7 cellular contexts compared by ENCODE assay signal in the genomic region with DNA sequence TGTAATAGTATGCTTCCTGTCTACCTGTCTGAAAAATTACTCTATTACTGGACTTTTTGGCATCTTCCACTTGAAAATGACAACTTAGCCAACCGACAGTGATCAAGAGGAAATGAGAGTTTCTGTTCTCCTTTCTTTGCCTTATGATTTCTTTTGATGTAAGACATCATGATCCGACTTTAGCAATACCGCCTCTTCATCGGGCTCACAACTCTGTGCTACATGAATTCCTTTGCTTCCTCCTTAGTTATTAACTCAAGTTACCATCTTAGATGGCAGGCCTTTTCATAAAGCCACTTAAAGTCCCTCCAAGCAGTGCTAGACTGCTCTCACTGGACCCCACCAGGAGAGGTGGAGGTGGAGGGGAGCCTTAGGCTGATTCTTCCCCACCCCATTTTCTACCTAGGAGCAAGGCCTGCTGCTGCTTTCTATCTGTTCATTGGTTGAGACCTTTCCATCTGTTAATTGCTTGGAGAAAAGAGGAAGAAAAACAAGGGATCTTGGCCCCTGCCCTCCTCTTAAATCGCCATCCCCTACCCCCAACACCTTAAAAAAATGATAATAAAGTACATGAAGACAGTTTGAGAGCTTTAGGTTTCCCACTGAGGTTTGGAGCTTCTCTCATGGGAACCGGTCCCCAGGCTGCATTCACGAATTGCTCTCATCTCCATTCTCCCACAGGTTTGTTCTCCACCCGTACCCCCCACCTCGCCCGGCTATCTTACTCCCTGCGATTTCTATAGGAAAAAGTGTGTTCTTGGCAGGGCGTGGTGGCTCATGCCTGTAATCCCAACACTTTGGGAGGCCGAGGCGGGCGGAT. TPM values are rescaled to one million over a fixed set of nuclear protein-coding genes. Genes with fewer than 3 reads are reported as not detected.
DNase-seq lines count a peak whose midpoint lies in the region; ATAC-seq and TF ChIP-seq lines count a peak whose summit lies in the region.

No MANE protein-coding gene starts in this region.

- H2AFZ ChIP-seq in SU-DHL-6 (ENCODE audit: low read depth, low read length, severe bottlenecking): peak overlapping the region; percentile 36
- no peak overlapping the region for H2AFZ ChIP-seq in SK-N-SH (ENCODE audit: low read depth)
- H2AFZ ChIP-seq in PC-9: no peak overlapping the region

- CTCF ChIA-PET in naive thymus-derived CD4-positive, alpha-beta T cell (lab: Charles Lee): interaction anchor here (0.7 to 6.5 kb wide), 4 partner anchors 20 to 95 kb away, joined by 3 to 46 read pairs (median 5); partner anchors contain the start of gene MCM3
- CTCF ChIA-PET in SK-N-SH (lab: Yijun Ruan, JAX) (interaction anchor here (0.6 kb wide), 1 partner anchor 513 kb away, joined by 3 read pairs; no protein-coding TSS in a partner anchor), PC-9 (lab: Charles Lee) (no interaction called here)

- no peaks in the 10 kb centered on the region for H3K27me3 Mint-ChIP-seq in naive thymus-derived CD4-positive, alpha-beta T cell

- POLR2A ChIA-PET in naive thymus-derived CD4-positive, alpha-beta T cell (lab: Charles Lee): interaction anchor here (0.6 to 3.7 kb wide), 14 partner anchors 8 to 882 kb away, joined by 3 to 21 read pairs (median 4); partner anchors contain the start of genes MCM3 and PAQR8
- POLR2A ChIA-PET in SK-N-SH (lab: Yijun Ruan, JAX) (no interaction called here), PC-9 (lab: Charles Lee; ENCODE audit: unreplicated experiment) (no interaction called here)

- no peaks in the 10 kb centered on the region for H3K36me3 ChIP-seq in SU-DHL-6 (ENCODE audit: low read length)
- H3K36me3 ChIP-seq in naive thymus-derived CD4-positive, alpha-beta T cell (ENCODE audit: control insufficient read depth in 2 of 3, insufficient read depth in 3 of 3, low read length in 3 of 3): no peaks in the 10 kb centered on the region
- H3K36me3 ChIP-seq in SK-N-SH (replicated peaks in 1 of 2; ENCODE audit: control insufficient read depth in 1 of 2, insufficient read depth in 2 of 2, low read length in 1 of 2): no peaks in the 10 kb centered on the region
- no peaks in the 10 kb centered on the region for H3K36me3 ChIP-seq in PC-9 (ENCODE audit: low read depth)

- no peaks in the 10 kb centered on the region for H3K9me2 ChIP-seq in SU-DHL-6 (replicated peaks; ENCODE audit: insufficient read depth, low read length)
- H3K9me2 ChIP-seq in SK-N-SH: no peaks in the 10 kb centered on the region
- H3K9me2 ChIP-seq in PC-9 (ENCODE audit: insufficient read depth): no peaks in the 10 kb centered on the region

- intact Hi-C loops in naive thymus-derived CD4-positive, alpha-beta T cell (cut with micrococcal nuclease): loop anchor here (1.0 to 10.0 kb wide), 6 partner anchors 9 to 1039 kb away; partner anchors contain the start of gene ELOVL5 (in 1 of the 2)
- intact Hi-C loops in PC-9 (cut with micrococcal nuclease; ENCODE audit: unreplicated experiment): no loop called here

- no TSS peak for BruUV-seq in PC-9 (replicated peaks; lab: Mats Ljungman, UMichigan)

- H3K4me2 ChIP-seq in SU-DHL-6 (ENCODE audit: low read depth, low read length, poor library complexity, severe bottlenecking): peak overlapping the region; percentile 65
- H3K4me2 ChIP-seq in SK-N-SH: no peak overlapping the region
- H3K4me2 ChIP-seq in PC-9: no peak overlapping the region

- no peak for TF ChIP-seq CTCF in SU-DHL-6 (IDR thresholded peaks at IDR 0.05; ENCODE audit: insufficient read depth, low read length, poor library complexity, severe bottlenecking)
- TF ChIP-seq CTCF in SK-N-SH (IDR thresholded peaks at IDR 0.05): no peak
- no peak for TF ChIP-seq CTCF in PC-9 (conservative IDR thresholded peaks at IDR 0.05)

- peak overlapping the region; percentile 68 to 98 (median 96) for H3K27ac Mint-ChIP-seq in naive thymus-derived CD4-positive, alpha-beta T cell

- H4K20me1 ChIP-seq in SU-DHL-6 (ENCODE audit: low read depth, low read length): no peaks in the 10 kb centered on the region
- H4K20me1 ChIP-seq in SK-N-SH (ENCODE audit: insufficient read depth): no peaks in the 10 kb centered on the region
- no peaks in the 10 kb centered on the region for H4K20me1 ChIP-seq in PC-9 (ENCODE audit: insufficient read depth)

- 97% methylated on average over 15 of the region's 15 CpGs for WGBS in SK-N-SH (ENCODE audit: low lambda C conversion rate)

- DNase-seq in naive thymus-derived CD4-positive, alpha-beta T cell: peak in 6 of 9 donors; percentile 23 to 44 (median 32)
- DNase-seq in NCI-H2171 (lab: John Stamatoyannopoulos, UW) (no peak), SK-N-SH (no peak), PC-9 (no peak)

- TF ChIP-seq EP300 in SK-N-SH (IDR thresholded peaks at IDR 0.05; ENCODE audit: borderline replicate concordance in 1 of 2, low read depth in 1 of 2, low read length in 1 of 2): no peak

- peaks cover 0 to 7% (median 2%) of the 10 kb centered on the region in 11 donors for H3K9me3 Mint-ChIP-seq in naive thymus-derived CD4-positive, alpha-beta T cell

- no peaks in the 10 kb centered on the region for H3K79me2 ChIP-seq in SU-DHL-6 (ENCODE audit: insufficient read depth, low read length)
- no peaks in the 10 kb centered on the region for H3K79me2 ChIP-seq in SK-N-SH (ENCODE audit: insufficient read depth)
- no peaks in the 10 kb centered on the region for H3K79me2 ChIP-seq in PC-9 (ENCODE audit: low read depth)

- H3K9ac ChIP-seq in SU-DHL-6 (ENCODE audit: low read length) (peak overlapping the region; percentile 51), SK-N-SH (no peak overlapping the region)

- TF ChIP-seq RAD21 in SK-N-SH (IDR thresholded peaks at IDR 0.05; ENCODE audit: low read length): no peak

- peaks cover 54 to 96% (median 82%) of the 10 kb centered on the region in 7 donors for H3K4me1 Mint-ChIP-seq in naive thymus-derived CD4-positive, alpha-beta T cell

- H3K9me3 ChIP-seq in SU-DHL-6 (ENCODE audit: insufficient read depth, low read length) (no peaks in the 10 kb centered on the region), SK-N-SH (no peaks in the 10 kb centered on the region), PC-9 (ENCODE audit: insufficient read depth, low read depth) (no peaks in the 10 kb centered on the region)
- no peaks in the 10 kb centered on the region for H3K9me3 ChIP-seq in naive thymus-derived CD4-positive, alpha-beta T cell (ENCODE audit: control insufficient read depth in 2 of 3, low read length in 3 of 3)

- H3K27ac ChIP-seq in SU-DHL-6 (ENCODE audit: low read depth, low read length) (peak overlapping the region; percentile 94), SK-N-SH (ENCODE audit: low read depth in 2 of 2, low read length in 1 of 2) (no peak overlapping the region), PC-9 (no peak overlapping the region)
- peak overlapping the region; percentile 64 for H3K27ac ChIP-seq in naive thymus-derived CD4-positive, alpha-beta T cell (ENCODE audit: low read depth, low read length)

- peaks cover 53 to 78% of the 10 kb centered on the region in 2 donors for H3K4me1 ChIP-seq in naive thymus-derived CD4-positive, alpha-beta T cell (ENCODE audit: control insufficient read depth in 2 of 2, insufficient read depth in 2 of 2, low read length in 2 of 2)
- no peaks in the 10 kb centered on the region; a peak in 1 of 4 replicates for H3K4me1 ChIP-seq in SK-N-SH (ENCODE audit: control insufficient read depth in 1 of 2, insufficient read depth in 2 of 2, low read depth in 1 of 2, low read length in 1 of 2)
- H3K4me1 ChIP-seq in PC-9 (replicated peaks; ENCODE audit: insufficient read depth): no peaks in the 10 kb centered on the region

- peaks cover 0 to 7% (median 0%) of the 10 kb centered on the region in 5 donors for H3K36me3 Mint-ChIP-seq in naive thymus-derived CD4-positive, alpha-beta T cell

- ATAC-seq in GM19043 (IDR thresholded peaks at IDR 0.05; ENCODE audit: low read depth, unreplicated experiment) (peak; percentile 68), HG02885 (IDR thresholded peaks at IDR 0.05; ENCODE audit: poor library complexity, unreplicated experiment) (peak; percentile 76)
- peak; percentile 52 for ATAC-seq in naive thymus-derived CD4-positive, alpha-beta T cell

- peak overlapping the region; percentile 38 to 84 (median 76) for H3K4me3 Mint-ChIP-seq in naive thymus-derived CD4-positive, alpha-beta T cell

- H3K27me3 ChIP-seq in SU-DHL-6 (ENCODE audit: low read length) (no peaks in the 10 kb centered on the region), SK-N-SH (ENCODE audit: insufficient read depth) (no peaks in the 10 kb centered on the region), PC-9 (ENCODE audit: insufficient read depth, low read depth) (no peaks in the 10 kb centered on the region)
- no peaks in the 10 kb centered on the region for H3K27me3 ChIP-seq in naive thymus-derived CD4-positive, alpha-beta T cell (ENCODE audit: control insufficient read depth in 2 of 2, insufficient read depth in 2 of 2, low read length in 2 of 2)

- H3K4me3 ChIP-seq in SU-DHL-6 (ENCODE audit: insufficient read depth, low read length, poor library complexity, severe bottlenecking) (peak overlapping the region; percentile 33), SK-N-SH (ENCODE audit: low read depth in 2 of 2, low read length in 1 of 2) (no peak overlapping the region), PC-9 (no peak overlapping the region)
- H3K4me3 ChIP-seq in naive thymus-derived CD4-positive, alpha-beta T cell (ENCODE audit: low read length): peak overlapping the region; percentile 20

- H3F3A ChIP-seq in SU-DHL-6 (ENCODE audit: insufficient read depth) (peaks cover 43% of the 10 kb centered on the region), SK-N-SH (replicated peaks; ENCODE audit: insufficient read depth) (no peaks in the 10 kb centered on the region), PC-9 (ENCODE audit: insufficient read depth, low read depth) (no peaks in the 10 kb centered on the region)

RNA-seq across cellular contexts. Expression of gene MCM3, which starts 21.6 kb away (rescaled TPM):
- total RNA-seq in naive thymus-derived CD4-positive, alpha-beta T cell: 100 to 1,000 TPM in 1 of 5 experiments, 10 to 100 TPM in 4; 20.3 to 157 (median 45.2) TPM
- polyA plus RNA-seq in naive thymus-derived CD4-positive, alpha-beta T cell: 10 to 100 TPM; 51.6 to 70.5 TPM
- polyA plus RNA-seq in SK-N-SH (2012; rRNA removed): 62.4 and 71.4 TPM in 2 replicates
- polyA plus RNA-seq in SK-N-SH (2012; cell fraction: cytosol; rRNA removed): 57.2 and 65.0 TPM in 2 replicates
- 65.2 and 85.5 TPM in 2 replicates for polyA plus RNA-seq in SK-N-SH (2012; cell fraction: nucleus; rRNA removed)
- 90.9 and 111 TPM in 2 replicates for total RNA-seq in PC-9 (2021)

RNA-seq across cellular contexts. Expression of gene PAQR8, which starts 55.8 kb away (rescaled TPM):
- total RNA-seq in naive thymus-derived CD4-positive, alpha-beta T cell: 10 to 100 TPM in 3 of 5 experiments, 1 to 10 TPM in 2; 7.5 to 46.2 (median 21.6) TPM
- polyA plus RNA-seq in naive thymus-derived CD4-positive, alpha-beta T cell: 10 to 100 TPM; 32.1 to 39.2 TPM
- 2.3 and 2.4 TPM in 2 replicates for polyA plus RNA-seq in SK-N-SH (2012; rRNA removed)
- polyA plus RNA-seq in SK-N-SH (2012; cell fraction: cytosol; rRNA removed): 2.2 and 3.1 TPM in 2 replicates
- polyA plus RNA-seq in SK-N-SH (2012; cell fraction: nucleus; rRNA removed): 0.55 and 0.86 TPM in 2 replicates
- total RNA-seq in PC-9 (2021): 3.7 and 4.1 TPM in 2 replicates

Comparison
In these comparisons a context has a peak if more than half of its experiments do, and no peak if none do; other contexts are left out.
1. H3K27ac ChIP-seq: peak in SU-DHL-6 (single experiment) and naive thymus-derived CD4-positive, alpha-beta T cell (single experiment); none in SK-N-SH (0 of 2) and PC-9 (single experiment).
2. H3K4me3 ChIP-seq: peak in SU-DHL-6 (single experiment) and naive thymus-derived CD4-positive, alpha-beta T cell (single experiment); none in SK-N-SH (0 of 2) and PC-9 (single experiment).
3. DNase-seq: peak in naive thymus-derived CD4-positive, alpha-beta T cell (6 of 9); none in NCI-H2171 (single experiment), SK-N-SH (single experiment) and PC-9 (0 of 2).
4. Peak in every context shown above with its lines, with median percentiles within 50 percentile points of each other: ATAC-seq.